ENCODE assay signal across 31 cellular contexts in genomic region chr20:23658989-23659609, GRCh38. TPM values are rescaled to one million over a fixed set of nuclear protein-coding genes. Genes with fewer than 3 reads are reported as not detected.
DNase-seq lines count a peak whose midpoint lies in the region; ATAC-seq and TF ChIP-seq lines count a peak whose summit lies in the region.
"Had no signal": no experiment of that assay in that cellular context is flagged by ENCODE, and none has a peak within 500 bp of the region (broad histone marks: within the 10 kb centered on the region; RNA-seq: fewer than 3 reads in every experiment).

No MANE protein-coding gene starts in this region.

- no peak overlapping the region for H3K27ac ChIP-seq in CD4-positive, alpha-beta memory T cell (ENCODE audit: low read depth, low read length)
- no peak overlapping the region for H3K27ac ChIP-seq in coronary artery
- H3K27ac ChIP-seq: breast epithelium, epithelial cell of prostate, vagina had no signal

- POLR2A ChIA-PET in CD4-positive, alpha-beta memory T cell (lab: Charles Lee; ENCODE audit: partially characterized antibody) = no interaction called here

- DNase-seq in ACHN (peak; percentile 66), SW480 (ENCODE audit: low spot score) (peak; percentile 56), glomerular visceral epithelial cell (ENCODE audit: extremely low spot score) (peak; percentile 88), coronary artery (ENCODE audit: low spot score) (no peak), NCI-H2107 treated with DMSO at 0.1 percent for 48 hours (lab: John Stamatoyannopoulos, UW; ENCODE audit: unreplicated experiment) (no peak)
- no peak for DNase-seq in CD4-positive, alpha-beta memory T cell
- DNase-seq: activated CD4-positive, alpha-beta T cell treated with anti-CD3 and anti-CD28 coated beads, Interleukin-2, amount 10 ng/mL, durations not matched to agents 7 days and 5 days; amygdala; CD4-positive, alpha-beta T cell; DMS 273 treated with DMSO at 0.1 percent for 48 hours; effector CD4-positive, alpha-beta T cell; HCEC 1CT; mammary epithelial cell; NCI-H1436 treated with DMSO at 0.1 percent for 48 hours; posterior cingulate gyrus; SHP77; stimulated activated CD4-positive, alpha-beta T cell treated with anti-CD3 and anti-CD28 coated beads, Interleukin-4, amount 100 ng/mL, for 1 hour; stomach had no signal

- in situ Hi-C loops in ACHN (cut with HindIII; ENCODE audit: low pct_ligation_motif_present, low pct_unique_long_range_greater_than_20kb, low sequenced_read_pairs) = no loop called here

- intact Hi-C loops in CD4-positive, alpha-beta memory T cell (cut with micrococcal nuclease) = no loop called here

- H3K27me3 ChIP-seq in CD4-positive, alpha-beta memory T cell (ENCODE audit: insufficient read depth, low read length) = no peaks in the 10 kb centered on the region
- H3K27me3 ChIP-seq: breast epithelium, stomach, vagina had no signal

- no peak for ATAC-seq in HG03457 (IDR thresholded peaks at IDR 0.05; ENCODE audit: unreplicated experiment)
- ATAC-seq: activated naive CD4-positive, alpha-beta T cell treated with anti-CD3 and anti-CD28 coated beads, Interleukin-2, amount 50 U/mL, for 72 hours; sciatic nerve had no signal

- no peaks in the 10 kb centered on the region for H3K9me3 Mint-ChIP-seq in nephron
- H3K9me3 Mint-ChIP-seq in CD4-positive, alpha-beta memory T cell = no peaks in the 10 kb centered on the region
- H3K9me3 Mint-ChIP-seq: activated CD4-positive, alpha-beta T cell treated with anti-CD3 and anti-CD28 coated beads, Interleukin-2, amount 10 ng/mL, durations not matched to agents 7 days and 5 days; activated naive CD4-positive, alpha-beta T cell treated with anti-CD3 and anti-CD28 coated beads, Interleukin-2, amount 50 U/mL, for 72 hours; CD4-positive, alpha-beta T cell; IgD-negative memory B cell; T-helper 2 cell treated with Interferon-gamma antibody and Interleukin-4, amounts not matched to agents 5 μg/mL and 100 μg/mL, for 36 hours had no signal

- no peaks in the 10 kb centered on the region for H3K36me3 ChIP-seq in CD4-positive, alpha-beta memory T cell (ENCODE audit: insufficient read depth, low read length)
- H3K36me3 ChIP-seq: breast epithelium, stomach, vagina had no signal

- no peaks in the 10 kb centered on the region for H3K9me3 ChIP-seq in CD4-positive, alpha-beta memory T cell (ENCODE audit: control insufficient read depth in 1 of 2, low read length in 2 of 2)
- H3K9me3 ChIP-seq: breast epithelium, stomach, vagina had no signal

- peaks cover 14% of the 10 kb centered on the region for H3K4me1 Mint-ChIP-seq in nephron
- no peaks in the 10 kb centered on the region for H3K4me1 Mint-ChIP-seq in CD4-positive, alpha-beta memory T cell
- H3K4me1 Mint-ChIP-seq: activated CD4-positive, alpha-beta T cell treated with anti-CD3 and anti-CD28 coated beads, Interleukin-2, amount 10 ng/mL, durations not matched to agents 7 days and 5 days had no signal

- no peaks in the 10 kb centered on the region for H3K4me1 ChIP-seq in CD4-positive, alpha-beta memory T cell (ENCODE audit: insufficient read depth, low read length)

- H3K4me3 ChIP-seq in CD4-positive, alpha-beta memory T cell (ENCODE audit: low read length in 2 of 2) = no peak overlapping the region
- no peak overlapping the region for H3K4me3 ChIP-seq in coronary artery
- H3K4me3 ChIP-seq: breast epithelium, stomach, vagina had no signal

- H3K36me3 Mint-ChIP-seq in nephron (ENCODE audit: low read depth) = no peaks in the 10 kb centered on the region
- H3K36me3 Mint-ChIP-seq in CD4-positive, alpha-beta memory T cell = no peaks in the 10 kb centered on the region
- H3K36me3 Mint-ChIP-seq: activated naive CD4-positive, alpha-beta T cell treated with anti-CD3 and anti-CD28 coated beads, Interleukin-2, amount 50 U/mL, for 72 hours; IgD-negative memory B cell had no signal

- H3K27ac Mint-ChIP-seq in nephron = peak overlapping the region; percentile 88 to 96 (median 95)
- H3K27ac Mint-ChIP-seq in CD4-positive, alpha-beta memory T cell = no peak overlapping the region
- H3K27ac Mint-ChIP-seq: activated CD4-positive, alpha-beta T cell treated with anti-CD3 and anti-CD28 coated beads, Interleukin-2, amount 10 ng/mL, durations not matched to agents 7 days and 5 days; activated naive CD4-positive, alpha-beta T cell treated with anti-CD3 and anti-CD28 coated beads, Interleukin-2, amount 50 U/mL, for 72 hours; CD4-positive, alpha-beta T cell; IgD-negative memory B cell; T-helper 2 cell treated with Interferon-gamma antibody and Interleukin-4, amounts not matched to agents 5 μg/mL and 100 μg/mL, for 36 hours had no signal

- CTCF ChIA-PET in CD4-positive, alpha-beta memory T cell (lab: Charles Lee; ENCODE audit: partially characterized antibody) = no interaction called here

- peaks cover 4% of the 10 kb centered on the region for H3K27me3 Mint-ChIP-seq in nephron (ENCODE audit: low read depth)
- H3K27me3 Mint-ChIP-seq in CD4-positive, alpha-beta memory T cell = peaks cover 4% of the 10 kb centered on the region in 2 donors

- no peak overlapping the region for H3K4me3 Mint-ChIP-seq in nephron
- H3K4me3 Mint-ChIP-seq in CD4-positive, alpha-beta memory T cell = no peak overlapping the region
- H3K4me3 Mint-ChIP-seq: activated CD4-positive, alpha-beta T cell treated with anti-CD3 and anti-CD28 coated beads, Interleukin-2, amount 10 ng/mL, durations not matched to agents 7 days and 5 days; CD4-positive, alpha-beta T cell; IgD-negative memory B cell; T-helper 2 cell treated with Interferon-gamma antibody and Interleukin-4, amounts not matched to agents 5 μg/mL and 100 μg/mL, for 36 hours had no signal

- TF ChIP-seq CTCF in nephron (IDR thresholded peaks at IDR 0.05; ENCODE audit: unreplicated experiment in 3 of 3) (no peak), coronary artery (IDR thresholded peaks at IDR 0.05) (no peak)

RNA-seq across cellular contexts. Expression of gene CST3, which starts 21.3 kb away (rescaled TPM):
- total RNA-seq in CD4-positive, alpha-beta memory T cell = 1 to 10 TPM; 8.1 to 8.3 TPM
- polyA plus RNA-seq in CD4-positive, alpha-beta memory T cell = 1 to 10 TPM in 1 of 2 donors, under 1 TPM in 1; 0.31 to 4.2 TPM

RNA-seq across cellular contexts. Expression of gene CST4, which starts 29.7 kb away (rescaled TPM):
- total RNA-seq in CD4-positive, alpha-beta memory T cell = not detected
- polyA plus RNA-seq in CD4-positive, alpha-beta memory T cell = not detected
- total RNA-seq: A673; activated CD4-positive, alpha-beta T cell treated with anti-CD3 and anti-CD28 coated beads, Interleukin-2, amount 10 ng/mL, durations not matched to agents 7 days and 5 days; activated CD8-positive, alpha-beta memory T cell treated with anti-CD3 and anti-CD28 coated beads for 36 hours; activated naive CD4-positive, alpha-beta T cell treated with anti-CD3 and anti-CD28 coated beads, Interleukin-2, amount 50 U/mL, for 72 hours; breast epithelium; CD4-positive, alpha-beta T cell; glomerular endothelial cell; mammary epithelial cell; sciatic nerve; stomach; vagina had no signal
- polyA plus RNA-seq: IgD-negative memory B cell, keratinocyte, mammary epithelial cell, stomach had no signal

RNA-seq across cellular contexts. Expression of gene CST9, which starts 53.4 kb away (rescaled TPM):
- not detected for total RNA-seq in CD4-positive, alpha-beta memory T cell
- not detected for polyA plus RNA-seq in CD4-positive, alpha-beta memory T cell
- total RNA-seq: A673; activated CD4-positive, alpha-beta T cell treated with anti-CD3 and anti-CD28 coated beads, Interleukin-2, amount 10 ng/mL, durations not matched to agents 7 days and 5 days; activated CD8-positive, alpha-beta memory T cell treated with anti-CD3 and anti-CD28 coated beads for 36 hours; activated naive CD4-positive, alpha-beta T cell treated with anti-CD3 and anti-CD28 coated beads, Interleukin-2, amount 50 U/mL, for 72 hours; CD4-positive, alpha-beta T cell; glomerular endothelial cell; mammary epithelial cell; sciatic nerve; stomach; vagina had no signal
- polyA plus RNA-seq: IgD-negative memory B cell, keratinocyte, mammary epithelial cell, stomach had no signal

Comparison
In these comparisons a context has a peak if more than half of its experiments do, and no peak if none do; other contexts are left out.
1. DNase-seq: peak in ACHN (single experiment), SW480 (single experiment) and glomerular visceral epithelial cell (single experiment); none in CD4-positive, alpha-beta memory T cell (0 of 5), coronary artery (single experiment) and NCI-H2107 treated with DMSO at 0.1 percent for 48 hours (single experiment).
2. H3K27ac Mint-ChIP-seq: peak in nephron (3 of 3); none in CD4-positive, alpha-beta memory T cell (0 of 7).